Comparison of ENCODE assay signal across 17 cellular contexts in the genomic region with DNA sequence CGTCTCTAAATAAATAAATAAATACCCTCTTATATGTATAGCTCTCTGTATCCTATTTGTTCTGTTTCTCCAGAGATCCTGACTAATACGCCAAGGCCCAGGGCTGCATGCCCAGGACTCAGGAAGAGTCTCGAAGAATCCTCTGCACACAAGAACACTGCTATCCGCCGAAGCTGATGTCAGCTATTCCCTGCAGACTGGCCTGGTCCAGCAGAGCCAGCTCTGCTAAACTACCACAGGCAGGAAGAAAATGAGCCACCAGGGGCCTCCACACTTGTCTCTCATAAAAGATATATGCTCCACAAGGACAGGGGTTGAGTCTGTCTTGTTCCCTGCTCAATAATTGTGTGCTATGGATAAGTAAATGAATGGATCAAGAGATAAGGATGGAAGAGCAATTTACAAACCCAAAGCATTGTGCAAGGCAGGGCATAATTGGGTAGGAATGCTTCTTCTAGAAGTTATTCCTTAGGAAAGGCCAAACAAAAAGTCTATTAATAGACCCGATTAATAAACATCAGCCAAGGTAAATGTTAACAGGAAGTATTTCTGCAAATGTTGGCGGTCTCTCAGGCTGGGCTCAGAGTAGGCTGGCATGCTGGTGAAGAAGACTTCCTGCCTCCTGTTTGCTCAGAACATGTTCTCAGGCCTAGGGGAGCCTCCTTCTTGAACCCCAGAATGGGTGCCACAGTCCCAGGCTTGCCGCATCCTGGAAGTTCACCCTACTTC. TPM values are rescaled to one million over a fixed set of nuclear protein-coding genes. Genes with fewer than 3 reads are reported as not detected.
A peak's percentile ranks its signal among the peaks of the same experiment; 100 is the strongest.
DNase-seq lines count a peak whose midpoint lies in the region; ATAC-seq and TF ChIP-seq lines count a peak whose summit lies in the region.
"Had no signal": no experiment of that assay in that cellular context is flagged by ENCODE, and none has a peak within 500 bp of the region (broad histone marks: within the 10 kb centered on the region; RNA-seq: fewer than 3 reads in every experiment).

No MANE protein-coding gene starts in this region.

- no peaks in the 10 kb centered on the region for H3K9me3 ChIP-seq in CD4-positive, CD25-positive, alpha-beta regulatory T cell (ENCODE audit: control insufficient read depth in 2 of 2, low read length in 2 of 2)
- H3K9me3 ChIP-seq: BLaER1 treated with 17β-estradiol and CSF1 and Interleukin-3, amounts not matched to agents 10 nM and 100 nM had no signal

- H3K4me3 Mint-ChIP-seq in CD4-positive, CD25-positive, alpha-beta regulatory T cell: no peak overlapping the region
- H3K4me3 Mint-ChIP-seq in neural crest cell: no peak overlapping the region
- H3K4me3 Mint-ChIP-seq: activated T-cell treated with anti-CD3 and anti-CD28 coated beads, Interleukin-2, amount 50 U/mL, for 24 hours; natural killer cell treated with Interleukin-12 subunit alpha and Interleukin-12 subunit beta and Interleukin-15 and Interleukin-18, amount 100 ng/mL, for 72 hours had no signal

- H3K36me3 Mint-ChIP-seq in CD4-positive, CD25-positive, alpha-beta regulatory T cell: peaks cover 7% of the 10 kb centered on the region
- H3K36me3 Mint-ChIP-seq in neural crest cell (ENCODE audit: low read depth): no peaks in the 10 kb centered on the region
- H3K36me3 Mint-ChIP-seq: natural killer cell treated with Interleukin-12 subunit alpha and Interleukin-12 subunit beta and Interleukin-15 and Interleukin-18, amount 100 ng/mL, for 72 hours had no signal

- H3K4me1 Mint-ChIP-seq in CD4-positive, CD25-positive, alpha-beta regulatory T cell: peaks cover 6 to 21% (median 11%) of the 10 kb centered on the region in 4 donors
- peaks cover 5% of the 10 kb centered on the region for H3K4me1 Mint-ChIP-seq in neural crest cell

- peak; percentile 25 for TF ChIP-seq CTCF in foreskin keratinocyte (conservative IDR thresholded peaks at IDR 0.05)
- TF ChIP-seq CTCF in neural crest cell (conservative IDR thresholded peaks at IDR 0.05): peak; percentile 34

- peaks cover 8% of the 10 kb centered on the region for H3K4me1 ChIP-seq in CD4-positive, CD25-positive, alpha-beta regulatory T cell (ENCODE audit: control insufficient read depth, insufficient read depth, low read length, poor library complexity, severe bottlenecking)
- H3K4me1 ChIP-seq in foreskin keratinocyte: no peaks in the 10 kb centered on the region

- H3K27me3 ChIP-seq in CD4-positive, CD25-positive, alpha-beta regulatory T cell (ENCODE audit: control insufficient read depth, insufficient read depth, low read length): no peaks in the 10 kb centered on the region
- H3K27me3 ChIP-seq in foreskin keratinocyte: peaks cover 8% of the 10 kb centered on the region
- H3K27me3 ChIP-seq: BLaER1 treated with 17β-estradiol and CSF1 and Interleukin-3, amounts not matched to agents 10 nM and 100 nM had no signal

- peaks cover 10% of the 10 kb centered on the region for H3K27me3 Mint-ChIP-seq in CD4-positive, CD25-positive, alpha-beta regulatory T cell
- H3K27me3 Mint-ChIP-seq in neural crest cell (ENCODE audit: low read depth): peaks cover 4% of the 10 kb centered on the region
- H3K27me3 Mint-ChIP-seq: activated T-cell treated with anti-CD3 and anti-CD28 coated beads, Interleukin-2, amount 50 U/mL, for 24 hours had no signal

- H3K27ac ChIP-seq in CD4-positive, CD25-positive, alpha-beta regulatory T cell (ENCODE audit: insufficient read depth, low read length, poor library complexity, severe bottlenecking): no peak overlapping the region
- H3K27ac ChIP-seq in foreskin keratinocyte: no peak overlapping the region
- H3K27ac ChIP-seq: BLaER1 treated with 17β-estradiol and CSF1 and Interleukin-3, amounts not matched to agents 10 nM and 100 nM; RWPE1 had no signal

- DNase-seq in CD4-positive, CD25-positive, alpha-beta regulatory T cell: no peak
- peak; percentile 17 for DNase-seq in SK-MEL-5 (ENCODE audit: low read depth, low spot score)
- DNase-seq in foreskin keratinocyte: no peak
- DNase-seq in neural crest cell (ENCODE audit: low read depth, low spot score): no peak
- no peak for DNase-seq in DMS79 (lab: John Stamatoyannopoulos, UW)
- no peak for DNase-seq in activated naive CD4-positive, alpha-beta T cell (lab: John Stamatoyannopoulos, UW)
- no peak for DNase-seq in SW480 (ENCODE audit: low spot score)
- DNase-seq in NK-92 treated with Interleukin-12 subunit alpha and Interleukin-12 subunit beta, amount 100 ng/mL, for 24 hours (lab: John Stamatoyannopoulos, UW): no peak
- DNase-seq: activated T-cell treated with anti-CD3 and anti-CD28 coated beads, Interleukin-2, amount 50 U/mL, for 24 hours; amniotic stem cell; H7; KG1; stimulated activated CD4-positive, alpha-beta T cell treated with anti-CD3 and anti-CD28 coated beads, Interleukin-15, amount 100 ng/mL, for 24 hours; stimulated activated CD8-positive, alpha-beta memory T cell treated with anti-CD3 and anti-CD28 coated beads, Interleukin-4, amount 100 ng/mL, for 48 hours had no signal

- no peak overlapping the region for H3K4me3 ChIP-seq in CD4-positive, CD25-positive, alpha-beta regulatory T cell (ENCODE audit: low read depth, low read length)
- H3K4me3 ChIP-seq: BLaER1 treated with 17β-estradiol and CSF1 and Interleukin-3, amounts not matched to agents 10 nM and 100 nM had no signal

- H3K27ac Mint-ChIP-seq in CD4-positive, CD25-positive, alpha-beta regulatory T cell: peak overlapping the region; percentile 44 to 80 (median 58)
- H3K27ac Mint-ChIP-seq in neural crest cell (ENCODE audit: unreplicated experiment): no peak overlapping the region
- H3K27ac Mint-ChIP-seq: activated T-cell treated with anti-CD3 and anti-CD28 coated beads, Interleukin-2, amount 50 U/mL, for 24 hours; natural killer cell treated with Interleukin-12 subunit alpha and Interleukin-12 subunit beta and Interleukin-15 and Interleukin-18, amount 100 ng/mL, for 72 hours had no signal

- no peaks in the 10 kb centered on the region for H3K36me3 ChIP-seq in CD4-positive, CD25-positive, alpha-beta regulatory T cell (ENCODE audit: control insufficient read depth, insufficient read depth, low read length)
- H3K36me3 ChIP-seq: BLaER1 treated with 17β-estradiol and CSF1 and Interleukin-3, amounts not matched to agents 10 nM and 100 nM had no signal

- peaks cover 0 to 2% (median 0%) of the 10 kb centered on the region in 7 donors for H3K9me3 Mint-ChIP-seq in CD4-positive, CD25-positive, alpha-beta regulatory T cell
- H3K9me3 Mint-ChIP-seq in neural crest cell: peaks cover 5% of the 10 kb centered on the region
- H3K9me3 Mint-ChIP-seq: activated T-cell treated with anti-CD3 and anti-CD28 coated beads, Interleukin-2, amount 50 U/mL, for 24 hours; natural killer cell treated with Interleukin-12 subunit alpha and Interleukin-12 subunit beta and Interleukin-15 and Interleukin-18, amount 100 ng/mL, for 72 hours had no signal

- in situ Hi-C loops in SK-MEL-5 (cut with HindIII; ENCODE audit: low pct_unique_long_range_greater_than_20kb, low sequenced_read_pairs): no loop called here

- ATAC-seq in CD4-positive, CD25-positive, alpha-beta regulatory T cell (ENCODE audit: low read depth in 2 of 2): peak; percentile 55
- ATAC-seq in foreskin keratinocyte: no peak
- ATAC-seq: natural killer cell treated with Interleukin-12 subunit alpha and Interleukin-12 subunit beta and Interleukin-15 and Interleukin-18, amount 100 ng/mL, for 72 hours had no signal

RNA-seq across cellular contexts. Expression of a gene that starts 26.3 kb away (rescaled TPM):
- 15.1 TPM for total RNA-seq in CD4-positive, CD25-positive, alpha-beta regulatory T cell
- polyA plus RNA-seq in CD4-positive, CD25-positive, alpha-beta regulatory T cell: 1 to 10 TPM; 3.1 to 3.5 (median 3.3) TPM
- total RNA-seq in SK-MEL-5 (2014; rRNA removed; shearing (Covaris generic)): 0.40 and 0.67 TPM in 2 replicates
- 1.5 and 4.9 TPM in 2 replicates for polyA plus RNA-seq in SK-MEL-5 (2015; cell fraction: cytosol; rRNA removed)
- 0.68 TPM in 1 of 2 replicates, not detected in the other for polyA plus RNA-seq in SK-MEL-5 (2015; cell fraction: nucleus; rRNA removed)
- total RNA-seq in foreskin keratinocyte: 0.07 TPM in 2 replicates
- 0.03 and 0.08 TPM in 2 replicates for polyA plus RNA-seq in foreskin keratinocyte
- 19.8 and 22.6 TPM in 2 replicates for total RNA-seq in neural crest cell

RNA-seq across cellular contexts. Expression of a gene that starts 46.9 kb away (rescaled TPM):
- 98.7 TPM for total RNA-seq in CD4-positive, CD25-positive, alpha-beta regulatory T cell
- polyA plus RNA-seq in CD4-positive, CD25-positive, alpha-beta regulatory T cell: 100 to 1,000 TPM; 170 to 326 (median 258) TPM
- 13.4 and 13.7 TPM in 2 replicates for total RNA-seq in SK-MEL-5 (2014; rRNA removed; shearing (Covaris generic))
- 26.3 and 35.9 TPM in 2 replicates for polyA plus RNA-seq in SK-MEL-5 (2015; cell fraction: cytosol; rRNA removed)
- polyA plus RNA-seq in SK-MEL-5 (2015; cell fraction: nucleus; rRNA removed): 35.9 and 39.8 TPM in 2 replicates
- total RNA-seq in foreskin keratinocyte: 21.5 and 23.3 TPM in 2 replicates
- 18.7 and 18.8 TPM in 2 replicates for polyA plus RNA-seq in foreskin keratinocyte
- 18.8 and 20.7 TPM in 2 replicates for total RNA-seq in neural crest cell
